In genomic region chr20:3990741-3991140, GRCh38 we compare ENCODE assay signal across 1 cellular context.
TF ChIP-seq lines count a peak whose summit lies in the region.

No MANE protein-coding gene starts in this region.

TF ChIP-seq in GM23338, 12 proteins besides CTCF, POLR2A, EP300 and RAD21 (continued from another document):
- TF ChIP-seq ZNF462 (CRISPR knock-in tag; IDR thresholded peaks at IDR 0.05) (no peak), STAT1 (IDR thresholded peaks at IDR 0.05; ENCODE audit: unreplicated experiment) (no peak), POLR2AphosphoS5 (IDR thresholded peaks at IDR 0.05; ENCODE audit: low read depth) (no peak), NANOG (IDR thresholded peaks at IDR 0.05; ENCODE audit: borderline replicate concordance) (no peak)
TF ChIP-seq in GM23338: peak in this region for 0.
